Comparison of ENCODE assay signal across 23 cellular contexts in genomic region chr4:100906973-100907372, GRCh38.
DNase-seq lines count a peak whose midpoint lies in the region; ATAC-seq, FAIRE-seq and TF ChIP-seq lines count a peak whose summit lies in the region.
"Had no signal": no experiment of that assay in that cellular context is flagged by ENCODE, and none has a peak within 500 bp of the region (broad histone marks: within the 10 kb centered on the region; RNA-seq: fewer than 3 reads in every experiment).

No MANE protein-coding gene starts in this region.

- H3K27me3 ChIP-seq in right lobe of liver (no peaks in the 10 kb centered on the region), HepG2 (ENCODE audit: control insufficient read depth in 1 of 2, insufficient read depth in 2 of 2, low read length in 2 of 2) (no peaks in the 10 kb centered on the region; a peak in 1 of 5 replicates)
- H3K27me3 ChIP-seq: BE2C, BLaER1 had no signal

- no peak overlapping the region for H3K4me2 ChIP-seq in HepG2 (ENCODE audit: low read depth, low read length)
- H3K4me2 ChIP-seq: BLaER1 had no signal

- TF ChIP-seq EP300 in HepG2 (IDR thresholded peaks at IDR 0.05; ENCODE audit: low read depth in 2 of 2, low read length in 2 of 2) (no peak), HepG2 (CRISPR knock-in tag; IDR thresholded peaks at IDR 0.05; ENCODE audit: borderline replicate concordance) (no peak)

- no TSS peak for BruUV-seq in HepG2 (replicated peaks; lab: Mats Ljungman, UMichigan)

- in situ Hi-C loops in HepG2 (cut with HindIII; ENCODE audit: extremely low pct_ligation_motif_present, low pct_unique_long_range_greater_than_20kb), result no loop called here

- DNase-seq in right lobe of liver (no peak), HepG2 (ENCODE audit: low spot score) (no peak), left lobe of liver (ENCODE audit: low spot score) (no peak), NCI-H1092 (lab: John Stamatoyannopoulos, UW) (no peak)
- DNase-seq: 8988T; BE2C; C1 segment of cervical spinal cord; CD4-positive, alpha-beta memory T cell; CD4-positive, CD25-positive, alpha-beta regulatory T cell; CD8-positive, alpha-beta memory T cell; COR-L47; DMS 273 treated with DMSO at 0.1 percent for 48 hours; DMS153; DMS79; DND-41; GDM1 had no signal

- H3K27ac ChIP-seq in right lobe of liver (no peak overlapping the region), HepG2 (ENCODE audit: extremely low read length, insufficient read depth, low read length) (no peak overlapping the region), VCaP (peak overlapping the region; percentile 56; the same call in 1 of the 2 replicates)
- H3K27ac ChIP-seq: BLaER1 had no signal

- TF ChIP-seq CTCF in right lobe of liver (IDR thresholded peaks at IDR 0.05) (no peak), HepG2 (CRISPR knock-in tag; IDR thresholded peaks at IDR 0.05) (no peak), VCaP (conservative IDR thresholded peaks at IDR 0.05) (no peak)

- TF ChIP-seq POLR2A in right lobe of liver (IDR thresholded peaks at IDR 0.05) (no peak), HepG2 (IDR thresholded peaks at IDR 0.05; ENCODE audit: insufficient read depth in 1 of 2, low read depth in 2 of 2, low read length in 2 of 2) (no peak)

- no peak overlapping the region for H3K9ac ChIP-seq in HepG2 (ENCODE audit: insufficient read depth, low read depth, low read length)
- H3K9ac ChIP-seq: BLaER1 had no signal

- H3K79me2 ChIP-seq in HepG2 (ENCODE audit: insufficient read depth, low read length), result no peaks in the 10 kb centered on the region

- H3K36me3 ChIP-seq in right lobe of liver (no peaks in the 10 kb centered on the region), HepG2 (replicated peaks in 1 of 2; ENCODE audit: control insufficient read depth in 1 of 2, insufficient read depth in 2 of 2, low read length in 2 of 2) (no peaks in the 10 kb centered on the region)
- H3K36me3 ChIP-seq: BE2C, BLaER1 had no signal

- WGBS in right lobe of liver (ENCODE audit: insufficient coverage, low coverage, low lambda C conversion rate, missing lambda C conversion rate), result 39% methylated on average over 3 of the region's 3 CpGs
- WGBS in HepG2 (ENCODE audit: low lambda C conversion rate), result 15% methylated on average over 3 of the region's 3 CpGs

- H2AFZ ChIP-seq in HepG2 (ENCODE audit: low read length), result no peak overlapping the region

- FAIRE-seq in HepG2 (lab: Jason Lieb, UNC), result no peak
- FAIRE-seq: A204.1, GM12878, GM12892, GM18507 had no signal

- ATAC-seq in right lobe of liver (peak in 3 of 4 donors; percentile 55 to 64 (median 60)), HepG2 (no peak), left lobe of liver (peak; percentile 34), HG03442 (IDR thresholded peaks at IDR 0.05; ENCODE audit: unreplicated experiment) (no peak)
- ATAC-seq: GM12878 had no signal

- H3K9me3 ChIP-seq in right lobe of liver (no peaks in the 10 kb centered on the region), HepG2 (ENCODE audit: low read length) (no peaks in the 10 kb centered on the region)
- H3K9me3 ChIP-seq: BE2C, BLaER1 had no signal

- CTCF ChIA-PET in HepG2 (lab: Yijun Ruan, JAX; ENCODE audit: low intra/inter-chr PET ratio, low total read pairs), result interaction anchor here (2.2 kb wide), 1 partner anchor 824 kb away, joined by 8 read pairs; no protein-coding TSS in a partner anchor

- POLR2A ChIA-PET in HepG2 (lab: Yijun Ruan, JAX), result no interaction called here

- H3K4me3 ChIP-seq in right lobe of liver (no peak overlapping the region), HepG2 (replicated peaks in 1 of 3; ENCODE audit: insufficient read depth in 1 of 3, low read depth in 2 of 3, low read length in 3 of 3) (no peak overlapping the region)
- H3K4me3 ChIP-seq: BLaER1, GM12878 had no signal

- intact Hi-C loops in right lobe of liver (cut with DNase I), result no loop called here
- intact Hi-C loops in HepG2 (cut with micrococcal nuclease; ENCODE audit: unreplicated experiment), result loop anchor here (1.0 to 10.0 kb wide), 4 partner anchors 188 to 823 kb away; no protein-coding TSS in a partner anchor

- no peaks in the 10 kb centered on the region for H4K20me1 ChIP-seq in HepG2 (ENCODE audit: insufficient read depth, low read length)
- H4K20me1 ChIP-seq: BLaER1 had no signal

- H3K4me1 ChIP-seq in right lobe of liver (peaks cover 0 to 19% (median 0%) of the 10 kb centered on the region in 4 donors), HepG2 (ENCODE audit: insufficient read depth, low read length) (peaks cover 9% of the 10 kb centered on the region)
- H3K4me1 ChIP-seq: BE2C, BLaER1 had no signal

- TF ChIP-seq RAD21 in HepG2 (CRISPR knock-in tag; IDR thresholded peaks at IDR 0.05), result no peak

TF ChIP-seq in HepG2, 621 proteins besides CTCF, POLR2A, EP300 and RAD21:
- TF ChIP-seq PRDM4 (CRISPR knock-in tag; IDR thresholded peaks at IDR 0.05; ENCODE audit: borderline replicate concordance), result no peak
- TF ChIP-seq NFRKB (IDR thresholded peaks at IDR 0.05), result no peak
- no peak for TF ChIP-seq MED13 (CRISPR knock-in tag; IDR thresholded peaks at IDR 0.05)
- TF ChIP-seq ZKSCAN1 (IDR thresholded peaks at IDR 0.05; ENCODE audit: low read length), result no peak
- no peak for TF ChIP-seq ZNF484 (CRISPR knock-in tag; IDR thresholded peaks at IDR 0.05; ENCODE audit: borderline replicate concordance, low read depth)
- no peak for TF ChIP-seq TBX3 (IDR thresholded peaks at IDR 0.05; ENCODE audit: borderline replicate concordance)
- no peak for TF ChIP-seq ZNF121 (CRISPR knock-in tag; IDR thresholded peaks at IDR 0.05)
- TF ChIP-seq CBX2 (IDR thresholded peaks at IDR 0.05; ENCODE audit: low read depth, low read length), result no peak
- TF ChIP-seq CBX2 (CRISPR knock-in tag; IDR thresholded peaks at IDR 0.05; ENCODE audit: low read depth), result no peak
- TF ChIP-seq RFXANK (CRISPR knock-in tag; IDR thresholded peaks at IDR 0.05), result no peak
- no peak for TF ChIP-seq SKI (IDR thresholded peaks at IDR 0.05; ENCODE audit: partially characterized antibody)

Comparison
In these comparisons a context has a peak if more than half of its experiments do, and no peak if none do; other contexts are left out.
1. ATAC-seq: peak in right lobe of liver (3 of 4) and left lobe of liver (single experiment); none in HepG2 (single experiment) and HG03442 (single experiment).